24 cellular contexts compared by ENCODE assay signal in genomic region chr1:54497338-54497737, GRCh38.
"Had no signal": no experiment of that assay in that cellular context is flagged by ENCODE, and none has a peak within 500 bp of the region (broad histone marks: within the 10 kb centered on the region; RNA-seq: fewer than 3 reads in every experiment).

No MANE protein-coding gene starts in this region.

- H3K4me1 ChIP-seq: pancreas, psoas muscle had no signal

- ATAC-seq: activated CD8-positive, alpha-beta T cell treated with anti-CD3 and anti-CD28 coated beads for 36 hours; activated naive CD4-positive, alpha-beta T cell treated with anti-CD3 and anti-CD28 coated beads, Interleukin-2, amount 50 U/mL, for 72 hours; activated T-cell treated with anti-CD3 and anti-CD28 coated beads, Interleukin-2, amount 50 U/mL, for 72 hours; esophagus mucosa; heart right ventricle; naive thymus-derived CD8-positive, alpha-beta T cell; pancreas; psoas muscle had no signal

- H3K9me3 ChIP-seq: breast epithelium, pancreas, psoas muscle, right atrium auricular region, suprapubic skin had no signal

- DNase-seq: activated B cell treated with CpG ODN at 0.5 μM for 24 hours; activated CD4-positive, alpha-beta T cell treated with anti-CD3 and anti-CD28 coated beads, Interleukin-2, amount 50 U/mL, for 1 hour; activated CD8-positive, alpha-beta T cell treated with anti-CD3 and anti-CD28 coated beads for 36 hours; activated naive CD4-positive, alpha-beta T cell; activated T-cell treated with anti-CD3 and anti-CD28 coated beads, Interleukin-2, amount 50 U/mL, for 72 hours; central memory CD4-positive, alpha-beta T cell; endodermal cell; foreskin fibroblast; heart right ventricle; midbrain; naive thymus-derived CD8-positive, alpha-beta T cell; nucleus accumbens; pancreas; psoas muscle; stimulated activated CD4-positive, alpha-beta T cell treated with anti-CD3 and anti-CD28 coated beads, Interleukin-15, amount 100 ng/mL, for 24 hours; stimulated activated CD4-positive, alpha-beta T cell treated with anti-CD3 and anti-CD28 coated beads, Interleukin-2, amount 100 ng/mL, for 24 hours; stimulated activated naive CD4-positive, alpha-beta T cell; T-helper 9 cell had no signal

- H3K4me3 ChIP-seq: breast epithelium, heart right ventricle, pancreas, psoas muscle, right atrium auricular region, suprapubic skin, tibial nerve had no signal

- H3K36me3 ChIP-seq: breast epithelium, heart right ventricle, pancreas, right atrium auricular region, suprapubic skin, tibial nerve had no signal

- H3K27ac ChIP-seq: breast epithelium, heart right ventricle, pancreas, psoas muscle, right atrium auricular region, suprapubic skin, tibial nerve had no signal

- H3K27me3 ChIP-seq: breast epithelium, pancreas, right atrium auricular region had no signal
